In the genomic region with DNA sequence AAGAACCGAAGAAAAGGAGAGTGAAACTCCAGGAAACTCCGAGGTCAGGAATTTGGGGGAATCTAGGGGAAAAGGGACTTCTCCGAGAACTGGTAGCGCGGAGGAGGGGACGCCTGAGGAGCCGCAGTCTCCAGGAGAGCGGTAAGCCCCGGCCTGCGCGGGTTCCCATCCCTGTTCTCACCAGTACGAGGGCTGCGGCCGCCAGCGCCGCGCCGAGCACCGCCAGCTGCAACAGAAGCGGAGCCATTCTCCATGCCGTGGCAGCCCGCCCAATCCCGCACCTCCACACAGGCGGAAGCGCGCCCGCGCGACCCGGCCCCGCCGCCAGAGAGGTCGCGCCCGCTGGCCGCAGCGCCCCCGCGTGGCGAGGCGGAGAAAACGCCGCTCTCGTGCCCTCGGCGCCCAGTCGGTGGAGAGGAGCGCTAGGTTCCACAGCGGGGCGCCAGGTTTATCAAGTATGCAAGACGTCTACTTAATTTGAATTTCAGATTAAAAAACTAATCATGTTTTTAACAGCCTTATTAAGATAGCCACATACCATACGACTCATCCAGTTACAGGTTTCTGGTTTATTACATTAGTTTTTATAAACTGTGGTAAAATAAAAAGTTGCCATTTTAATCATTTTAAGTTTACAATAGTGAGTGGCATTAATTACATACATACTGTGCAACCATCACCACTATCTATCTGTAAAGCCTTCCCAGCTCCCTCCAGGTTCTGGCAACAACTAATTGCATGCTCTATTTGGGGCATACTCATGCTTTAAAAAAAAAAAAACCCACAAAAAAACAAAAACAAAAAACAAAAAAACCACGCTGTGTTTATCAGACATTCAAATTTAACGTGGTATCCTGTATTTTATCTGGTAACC, we compare ENCODE assay signal across 8 cellular contexts. TPM values are rescaled to one million over a fixed set of nuclear protein-coding genes. Genes with fewer than 3 reads are reported as not detected.
A peak's percentile ranks its signal among the peaks of the same experiment; 100 is the strongest.
DNase-seq lines count a peak whose midpoint lies in the region; ATAC-seq and TF ChIP-seq lines count a peak whose summit lies in the region.

A gene with protein sequence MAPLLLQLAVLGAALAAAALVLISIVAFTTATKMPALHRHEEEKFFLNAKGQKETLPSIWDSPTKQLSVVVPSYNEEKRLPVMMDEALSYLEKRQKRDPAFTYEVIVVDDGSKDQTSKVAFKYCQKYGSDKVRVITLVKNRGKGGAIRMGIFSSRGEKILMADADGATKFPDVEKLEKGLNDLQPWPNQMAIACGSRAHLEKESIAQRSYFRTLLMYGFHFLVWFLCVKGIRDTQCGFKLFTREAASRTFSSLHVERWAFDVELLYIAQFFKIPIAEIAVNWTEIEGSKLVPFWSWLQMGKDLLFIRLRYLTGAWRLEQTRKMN (minus strand): TSS at position 287 of the 874 bp plus-strand sequence. CDS start 40 bp downstream, at position 247.

- CTCF ChIA-PET in activated B cell treated with CpG ODN at 0.5 μM for 24 hours (lab: Charles Lee), result interaction anchor here (0.6 kb wide), 1 partner anchor 18 kb away, joined by 4 read pairs; no protein-coding TSS in a partner anchor

- POLR2A ChIA-PET in activated B cell treated with CpG ODN at 0.5 μM for 24 hours (lab: Charles Lee), result interaction anchor here (0.6 to 4.0 kb wide), 19 partner anchors 8 to 1350 kb away, joined by 3 to 25 read pairs (median 5); partner anchors contain the start of genes SUPT20H and UFM1

- intact Hi-C loops in activated B cell treated with CpG ODN at 0.5 μM for 24 hours (cut with micrococcal nuclease), result loop anchor here (1.0 to 5.0 kb wide), 2 partner anchors 577 to 654 kb away; no protein-coding TSS in a partner anchor

- TF ChIP-seq CTCF in AG09309 (IDR thresholded peaks at IDR 0.05; ENCODE audit: control insufficient read depth, insufficient read depth, low read depth, low read length, missing control alignments), result peak; percentile 65
- TF ChIP-seq CTCF in activated B cell treated with CpG ODN at 0.5 μM for 24 hours (IDR thresholded peaks at IDR 0.05), result peak; percentile 53
- TF ChIP-seq CTCF in cardiac fibroblast (IDR thresholded peaks at IDR 0.05; ENCODE audit: low read depth, low read length), result peak; percentile 62

- no peaks in the 10 kb centered on the region for H3K9me3 Mint-ChIP-seq in activated B cell treated with CpG ODN at 0.5 μM for 24 hours

- H3K4me3 Mint-ChIP-seq in activated B cell treated with CpG ODN at 0.5 μM for 24 hours, result peak within 1 kb of the TSS; percentile 99

- H3K27ac Mint-ChIP-seq in activated B cell treated with CpG ODN at 0.5 μM for 24 hours, result peak within 1 kb of the TSS; percentile 100

- H3K4me1 Mint-ChIP-seq in activated B cell treated with CpG ODN at 0.5 μM for 24 hours, result peaks cover 35% of the 10 kb centered on the region

- H3K4me3 ChIP-seq in AG09309 (ENCODE audit: control insufficient read depth, low read depth, low read length) (peak within 1 kb of the TSS; percentile 92), cardiac fibroblast (replicated peaks in 1 of 2; ENCODE audit: low read depth in 2 of 2, low read length in 2 of 2) (peak within 1 kb of the TSS; percentile 89 to 97)

- H3K36me3 Mint-ChIP-seq in activated B cell treated with CpG ODN at 0.5 μM for 24 hours (ENCODE audit: low read depth), result peaks cover 44% of the 10 kb centered on the region

- DNase-seq in AG09309 (ENCODE audit: low read depth) (peak; percentile 38), NCI-H345 (lab: John Stamatoyannopoulos, UW) (peak; percentile 91), activated B cell treated with CpG ODN at 0.5 μM for 24 hours (peak; percentile 96), cardiac fibroblast (ENCODE audit: low read depth in 2 of 2) (peak; percentile 85 to 92), inferior parietal cortex (ENCODE audit: extremely low spot score) (peak; percentile 88)
- DNase-seq in stimulated activated CD4-positive, alpha-beta T cell treated with anti-CD3 and anti-CD28 coated beads, Interleukin-12 subunit alpha, Interleukin-12 subunit beta, amount 100 ng/mL, for 24 hours (ENCODE audit: low read depth in 2 of 2), result peak; percentile 82 to 86

- peak; percentile 73 for ATAC-seq in GM18909 (IDR thresholded peaks at IDR 0.05; ENCODE audit: poor library complexity, unreplicated experiment)
- ATAC-seq in HG03159 (IDR thresholded peaks at IDR 0.05; ENCODE audit: unreplicated experiment), result peak; percentile 67
- peak; percentile 72 for ATAC-seq in activated B cell treated with CpG ODN at 0.5 μM for 24 hours (ENCODE audit: low read depth)

- H3K27me3 Mint-ChIP-seq in activated B cell treated with CpG ODN at 0.5 μM for 24 hours, result no peaks in the 10 kb centered on the region

RNA-seq across cellular contexts. Expression of the gene that starts here (rescaled TPM):
- 24.0 and 25.8 TPM in 2 replicates for total RNA-seq in activated B cell treated with CpG ODN at 0.5 μM for 24 hours

Comparison
In these comparisons a context has a peak if more than half of its experiments do, and no peak if none do; other contexts are left out.
1. Peak in every context shown above with its lines: DNase-seq, ATAC-seq and H3K4me3 ChIP-seq.
2. DNase-seq: peak in every context shown above with its lines; median percentile 96 in activated B cell treated with CpG ODN at 0.5 μM for 24 hours; 91 in NCI-H345; 88 in cardiac fibroblast; 88 in inferior parietal cortex; 84 in stimulated activated CD4-positive, alpha-beta T cell treated with anti-CD3 and anti-CD28 coated beads, Interleukin-12 subunit alpha, Interleukin-12 subunit beta, amount 100 ng/mL, for 24 hours; 38 in AG09309.